Comparison of ENCODE assay signal across 22 cellular contexts in the genomic region with DNA sequence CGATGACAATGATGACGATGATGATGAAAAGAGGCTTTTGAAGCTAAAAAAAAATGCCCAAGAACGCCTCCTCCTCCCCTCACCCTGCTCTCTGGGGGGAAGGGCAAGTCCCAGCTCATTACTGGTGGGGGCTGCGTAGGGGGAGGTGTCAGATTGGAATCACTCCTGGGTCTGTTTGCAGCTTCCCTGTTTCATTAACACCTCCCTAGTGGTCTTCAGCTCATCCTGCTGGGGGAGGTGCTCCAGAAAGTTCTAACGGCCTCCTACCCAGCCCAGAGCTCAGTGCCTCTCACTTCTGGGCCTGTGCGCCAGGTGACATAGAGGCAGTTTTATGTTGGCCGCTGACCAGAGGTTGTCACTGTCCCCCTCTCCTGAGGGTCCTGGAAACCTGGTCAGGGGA.
"Had no signal": no experiment of that assay in that cellular context is flagged by ENCODE, and none has a peak within 500 bp of the region (broad histone marks: within the 10 kb centered on the region; RNA-seq: fewer than 3 reads in every experiment).

No MANE protein-coding gene starts in this region.

- H3K4me3 ChIP-seq: coronary artery, dorsolateral prefrontal cortex, esophagus squamous epithelium, gastrocnemius medialis, heart right ventricle, left lung, lower lobe of right lung had no signal

- DNase-seq: dermis blood vessel endothelial cell; dorsolateral prefrontal cortex; effector CD4-positive, alpha-beta T cell; effector memory CD4-positive, alpha-beta T cell; erythroblast; esophagus squamous epithelium; foreskin fibroblast; foreskin melanocyte; gastrocnemius medialis; glutamatergic neuron; head of caudate nucleus; heart right ventricle; hippocampal formation; left cardiac atrium; left lung; left ventricle myocardium superior; lower lobe of right lung; mesenchymal stem cell; midbrain had no signal

- H3K36me3 ChIP-seq: esophagus squamous epithelium, gastrocnemius medialis, heart right ventricle, left lung, lower lobe of right lung had no signal

- ATAC-seq: esophagus mucosa, heart right ventricle, left cardiac atrium, left lung, left ventricle myocardium superior, lower lobe of right lung had no signal

- H3K27me3 ChIP-seq: gastrocnemius medialis had no signal

- H3K27ac ChIP-seq: coronary artery, dorsolateral prefrontal cortex, epithelial cell of prostate, esophagus squamous epithelium, heart right ventricle, left lung, lower lobe of right lung had no signal

- H3K9me3 ChIP-seq: esophagus squamous epithelium, gastrocnemius medialis, left lung, lower lobe of right lung had no signal
